1 cellular context compared by ENCODE assay signal in genomic region chr21:43961382-43961909, GRCh38.
TF ChIP-seq lines count a peak whose summit lies in the region.

No MANE protein-coding gene starts in this region.

TF ChIP-seq in GM12878, 131 proteins besides CTCF, POLR2A, EP300 and RAD21:
- TF ChIP-seq PBX3 (IDR thresholded peaks at IDR 0.05; ENCODE audit: insufficient replicate concordance, low read depth, low read length) (peak; percentile 8), ATF2 (IDR thresholded peaks at IDR 0.05; ENCODE audit: low read length) (0 out of 2 replicates have a peak, but pooled peaks have one; percentile 19), E2F8 (IDR thresholded peaks at IDR 0.05; ENCODE audit: low read depth, partially characterized antibody) (no peak), MLLT1 (IDR thresholded peaks at IDR 0.05) (no peak), SIX5 (IDR thresholded peaks at IDR 0.05; ENCODE audit: low read depth, low read length, severe bottlenecking) (no peak), SP1 (IDR thresholded peaks at IDR 0.05; ENCODE audit: low read depth, low read length) (no peak), NFIC (IDR thresholded peaks at IDR 0.05; ENCODE audit: low read depth, low read length) (peak; percentile 40), SIN3A (IDR thresholded peaks at IDR 0.05; ENCODE audit: low read depth, low read length) (no peak), BCL3 (IDR thresholded peaks at IDR 0.05; ENCODE audit: borderline replicate concordance, insufficient read depth, low read depth, low read length, poor library complexity, severe bottlenecking) (peak; percentile 96), TBL1XR1 (IDR thresholded peaks at IDR 0.05; ENCODE audit: low read depth, low read length) (no peak), EED (IDR thresholded peaks at IDR 0.05; ENCODE audit: low read depth) (no peak), SMARCA5 (IDR thresholded peaks at IDR 0.05) (no peak), MYB (IDR thresholded peaks at IDR 0.05; ENCODE audit: borderline replicate concordance, low read depth, low read length) (no peak), TCF7 (IDR thresholded peaks at IDR 0.05; ENCODE audit: borderline replicate concordance) (no peak)
